ENCODE assay signal across 23 cellular contexts in the genomic region with DNA sequence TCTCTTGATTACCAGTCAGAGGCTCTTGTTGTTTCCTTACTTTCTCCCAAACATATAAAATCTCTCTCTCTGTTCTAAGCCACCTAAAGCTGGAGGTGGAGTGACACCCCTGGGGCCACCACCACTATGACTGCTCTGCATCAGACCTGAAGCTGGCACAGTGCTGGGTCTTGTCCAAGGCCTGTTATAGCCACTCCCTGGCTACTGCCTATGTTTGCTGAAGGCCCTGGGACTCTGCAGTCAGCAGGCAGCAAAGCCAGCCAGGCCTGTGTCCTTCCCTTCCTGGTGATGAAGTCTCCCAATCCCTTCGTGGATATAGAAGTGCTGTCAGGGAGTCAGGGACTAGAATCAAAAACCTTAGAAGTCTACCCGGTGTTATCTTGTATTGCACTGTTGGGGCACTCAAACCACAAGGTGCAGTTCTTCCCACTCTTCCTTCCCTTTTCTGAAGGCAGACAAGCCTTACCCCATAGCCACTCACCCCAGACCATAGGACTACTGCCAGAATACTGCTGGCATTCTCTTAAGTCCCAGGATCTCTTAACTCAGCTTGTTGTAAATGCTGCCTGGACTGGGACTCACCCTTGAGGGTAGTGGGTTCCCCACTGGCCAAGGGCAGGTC.
A peak's percentile ranks its signal among the peaks of the same experiment; 100 is the strongest.
DNase-seq lines count a peak whose midpoint lies in the region; ATAC-seq, FAIRE-seq and TF ChIP-seq lines count a peak whose summit lies in the region.
"Had no signal": no experiment of that assay in that cellular context is flagged by ENCODE, and none has a peak within 500 bp of the region (broad histone marks: within the 10 kb centered on the region; RNA-seq: fewer than 3 reads in every experiment).

No MANE protein-coding gene starts in this region.

- ATAC-seq in GM12878, result peak; percentile 37
- ATAC-seq: activated naive CD4-positive, alpha-beta T cell treated with anti-CD3 and anti-CD28 coated beads, Interleukin-2, amount 50 U/mL, for 72 hours; activated T-cell treated with anti-CD3 and anti-CD28 coated beads, Interleukin-2, amount 50 U/mL, for 72 hours had no signal

- H3K4me1 ChIP-seq in GM12878 (ENCODE audit: control insufficient read depth, insufficient read depth, low read length), result no peaks in the 10 kb centered on the region
- H3K4me1 ChIP-seq in neutrophil (ENCODE audit: control insufficient read depth in 1 of 2, insufficient read depth in 1 of 2, low read depth in 1 of 2, low read length in 1 of 2), result peaks cover 14 to 17% of the 10 kb centered on the region in 2 experiments
- H3K4me1 ChIP-seq in PC-9 (replicated peaks; ENCODE audit: insufficient read depth), result no peaks in the 10 kb centered on the region
- H3K4me1 ChIP-seq: colonic mucosa had no signal

- no peaks in the 10 kb centered on the region for H4K20me1 ChIP-seq in GM12878 (ENCODE audit: control insufficient read depth, insufficient read depth)
- H4K20me1 ChIP-seq in PC-9 (ENCODE audit: insufficient read depth), result no peaks in the 10 kb centered on the region

- H3K4me2 ChIP-seq in GM12878 (ENCODE audit: control insufficient read depth, insufficient read depth), result no peak overlapping the region
- no peak overlapping the region for H3K4me2 ChIP-seq in PC-9
- H3K4me2 ChIP-seq: hepatocyte had no signal

- H3K36me3 ChIP-seq in GM12878 (ENCODE audit: control insufficient read depth in 2 of 2, insufficient read depth in 2 of 2, low read length in 1 of 2) (no peaks in the 10 kb centered on the region), neutrophil (no peaks in the 10 kb centered on the region), PC-9 (ENCODE audit: low read depth) (no peaks in the 10 kb centered on the region)
- H3K36me3 ChIP-seq: colonic mucosa, uterus had no signal

- SMC1A ChIA-PET in GM12878 (lab: Charles Lee; ENCODE audit: uncharacterized antibody, unreplicated experiment), result no interaction called here

- H2AFZ ChIP-seq in GM12878 (ENCODE audit: control insufficient read depth, low read depth, low read length) (no peak overlapping the region), PC-9 (no peak overlapping the region)
- H2AFZ ChIP-seq: hepatocyte had no signal

- no peak for TF ChIP-seq CTCF in HL-60 (IDR thresholded peaks at IDR 0.05; ENCODE audit: insufficient read depth, low read length)
- no peak for TF ChIP-seq CTCF in GM12878 (IDR thresholded peaks at IDR 0.05 in 2 of 3, conservative IDR thresholded peaks at IDR 0.05 in 1 of 3; ENCODE audit: control insufficient read depth in 2 of 3, extremely low read depth in 1 of 3, insufficient read depth in 1 of 3, low read depth in 3 of 3, low read length in 3 of 3)
- TF ChIP-seq CTCF in neutrophil (IDR thresholded peaks at IDR 0.05), result no peak
- TF ChIP-seq CTCF in PC-9 (conservative IDR thresholded peaks at IDR 0.05), result no peak

- no peak for TF ChIP-seq RAD21 in GM12878 (IDR thresholded peaks at IDR 0.05; ENCODE audit: insufficient read depth, low read depth, low read length)

- WGBS in GM12878 (ENCODE audit: insufficient coverage, insufficient replicate concordance, low lambda C conversion rate, missing lambda C conversion rate), result 74% methylated on average over 2 of the region's 2 CpGs

- in situ Hi-C loops in GM12878 (cut with MboI), result no loop called here

- TF ChIP-seq POLR2A in GM12878 (IDR thresholded peaks at IDR 0.05; ENCODE audit: low read depth, low read length), result no peak

- H3K9me3 ChIP-seq in GM12878 (replicated peaks; ENCODE audit: control insufficient read depth, insufficient read depth, low read length) (peaks cover 2% of the 10 kb centered on the region; the same call in 1 of the 3 replicates), neutrophil (no peaks in the 10 kb centered on the region), PC-9 (ENCODE audit: insufficient read depth, low read depth) (no peaks in the 10 kb centered on the region)
- H3K9me3 ChIP-seq: colonic mucosa, uterus had no signal

- intact Hi-C loops in GM12878 (cut with micrococcal nuclease; ENCODE audit: unreplicated experiment), result no loop called here
- intact Hi-C loops in PC-9 (cut with micrococcal nuclease; ENCODE audit: unreplicated experiment), result no loop called here

- CTCF ChIA-PET in GM12878 (lab: Yijun Ruan, JAX), result no interaction called here
- CTCF ChIA-PET in PC-9 (lab: Charles Lee), result no interaction called here

- RAD21 ChIA-PET in GM12878 (lab: Charles Lee; ENCODE audit: unreplicated experiment), result no interaction called here

- H3F3A ChIP-seq in PC-9 (ENCODE audit: insufficient read depth, low read depth), result no peaks in the 10 kb centered on the region; the same call in 1 of the 2 replicates

- H3K27me3 ChIP-seq in HL-60 (ENCODE audit: insufficient read depth, poor library complexity, severe bottlenecking) (no peaks in the 10 kb centered on the region), GM12878 (replicated peaks in 1 of 2; ENCODE audit: control insufficient read depth in 2 of 2, insufficient read depth in 2 of 2, low read length in 1 of 2) (no peaks in the 10 kb centered on the region), neutrophil (no peaks in the 10 kb centered on the region), PC-9 (ENCODE audit: insufficient read depth, low read depth) (no peaks in the 10 kb centered on the region)
- H3K27me3 ChIP-seq: colonic mucosa, hepatocyte, uterus had no signal

- no TSS peak for BruUV-seq in GM12878 (replicated peaks; lab: Mats Ljungman, UMichigan)
- no TSS peak for BruUV-seq in PC-9 (replicated peaks; lab: Mats Ljungman, UMichigan)

- H3K27ac ChIP-seq in HL-60 (replicated peaks) (peak overlapping the region; percentile 7; the same call in 1 of the 2 replicates), GM12878 (ENCODE audit: control insufficient read depth, insufficient read depth) (no peak overlapping the region), neutrophil (peak overlapping the region; percentile 24), PC-9 (no peak overlapping the region)
- H3K27ac ChIP-seq: colonic mucosa, hepatocyte, uterus had no signal

- H3K9ac ChIP-seq in GM12878 (ENCODE audit: control insufficient read depth, insufficient read depth, low read length), result no peak overlapping the region

- POLR2A ChIA-PET in GM12878 (lab: Charles Lee), result no interaction called here
- POLR2A ChIA-PET in PC-9 (lab: Charles Lee; ENCODE audit: unreplicated experiment), result no interaction called here

- no peak for FAIRE-seq in GM12878 (lab: Jason Lieb, UNC)
- FAIRE-seq: endometrium had no signal

- no peaks in the 10 kb centered on the region for H3K79me2 ChIP-seq in GM12878 (ENCODE audit: control insufficient read depth, insufficient read depth, low read length)
- H3K79me2 ChIP-seq in PC-9 (ENCODE audit: low read depth), result no peaks in the 10 kb centered on the region

- no peak overlapping the region for H3K4me3 ChIP-seq in HL-60 (replicated peaks; ENCODE audit: insufficient read depth, low read length)
- H3K4me3 ChIP-seq in GM12878, result no peak overlapping the region
- H3K4me3 ChIP-seq in neutrophil (ENCODE audit: low read depth in 1 of 2, low read length in 1 of 2), result no peak overlapping the region
- no peak overlapping the region for H3K4me3 ChIP-seq in PC-9
- H3K4me3 ChIP-seq: colonic mucosa, hepatocyte, uterus had no signal

- DNase-seq in HL-60 (ENCODE audit: low read depth in 1 of 2, low spot score in 1 of 2) (peak; percentile 3 to 81), NOMO-1 treated with DMSO at 0.1 percent for 48 hours (lab: John Stamatoyannopoulos, UW; ENCODE audit: unreplicated experiment) (peak; percentile 59), GM12878 (ENCODE audit: low read depth, low spot score) (no peak), NCI-H446 treated with DMSO at 0.1 percent for 48 hours (lab: John Stamatoyannopoulos, UW) (no peak), middle frontal gyrus (ENCODE audit: extremely low spot score, low spot score) (no peak), PC-9 (no peak)
- no peak for DNase-seq in stimulated activated CD4-positive, alpha-beta T cell treated with anti-CD3 and anti-CD28 coated beads, Interleukin-2, amount 100 ng/mL, for 24 hours
- DNase-seq: activated CD4-positive, CD25-positive, alpha-beta regulatory T cell; activated T-cell treated with anti-CD3 and anti-CD28 coated beads, Interleukin-2, amount 50 U/mL, for 72 hours; CD4-positive, alpha-beta T cell; colonic mucosa; midbrain; NCI-H1417 treated with DMSO at 0.1 percent for 48 hours; NCI-H2171 treated with DMSO at 0.1 percent for 48 hours; NCI-H82; nucleus accumbens; right cardiac atrium; stimulated activated naive CD4-positive, alpha-beta T cell treated with Interleukin-2 at 50 U/mL for 16 hours; uterus had no signal

- H3K9me2 ChIP-seq in PC-9 (ENCODE audit: insufficient read depth), result no peaks in the 10 kb centered on the region

- no peak for TF ChIP-seq EP300 in GM12878 (IDR thresholded peaks at IDR 0.05; ENCODE audit: borderline replicate concordance in 1 of 2, control insufficient read depth in 1 of 2, low read depth in 2 of 2, low read length in 2 of 2)

TF ChIP-seq in GM12878, 131 proteins besides CTCF, POLR2A, EP300 and RAD21 (continues in another document):
- TF ChIP-seq TCF7 (IDR thresholded peaks at IDR 0.05; ENCODE audit: borderline replicate concordance), result no peak
- TF ChIP-seq, protein P1, sequence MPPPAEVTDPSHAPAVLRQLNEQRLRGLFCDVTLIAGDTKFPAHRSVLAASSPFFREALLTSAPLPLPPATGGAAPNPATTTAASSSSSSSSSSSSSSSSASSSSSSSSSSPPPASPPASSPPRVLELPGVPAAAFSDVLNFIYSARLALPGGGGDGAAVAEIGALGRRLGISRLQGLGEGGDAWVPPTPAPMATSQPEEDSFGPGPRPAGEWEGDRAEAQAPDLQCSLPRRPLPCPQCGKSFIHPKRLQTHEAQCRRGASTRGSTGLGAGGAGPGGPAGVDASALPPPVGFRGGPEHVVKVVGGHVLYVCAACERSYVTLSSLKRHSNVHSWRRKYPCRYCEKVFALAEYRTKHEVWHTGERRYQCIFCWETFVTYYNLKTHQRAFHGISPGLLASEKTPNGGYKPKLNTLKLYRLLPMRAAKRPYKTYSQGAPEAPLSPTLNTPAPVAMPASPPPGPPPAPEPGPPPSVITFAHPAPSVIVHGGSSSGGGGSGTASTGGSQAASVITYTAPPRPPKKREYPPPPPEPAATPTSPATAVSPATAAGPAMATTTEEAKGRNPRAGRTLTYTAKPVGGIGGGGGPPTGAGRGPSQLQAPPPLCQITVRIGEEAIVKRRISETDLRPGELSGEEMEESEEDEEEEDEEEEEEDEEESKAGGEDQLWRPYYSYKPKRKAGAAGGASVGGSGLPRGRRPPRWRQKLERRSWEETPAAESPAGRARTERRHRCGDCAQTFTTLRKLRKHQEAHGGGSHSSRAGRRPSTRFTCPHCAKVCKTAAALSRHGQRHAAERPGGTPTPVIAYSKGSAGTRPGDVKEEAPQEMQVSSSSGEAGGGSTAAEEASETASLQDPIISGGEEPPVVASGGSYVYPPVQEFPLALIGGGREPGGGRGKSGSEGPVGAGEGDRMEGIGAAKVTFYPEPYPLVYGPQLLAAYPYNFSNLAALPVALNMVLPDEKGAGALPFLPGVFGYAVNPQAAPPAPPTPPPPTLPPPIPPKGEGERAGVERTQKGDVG (CRISPR knock-in tag; IDR thresholded peaks at IDR 0.05), result no peak
- TF ChIP-seq ZNF274 (IDR thresholded peaks at IDR 0.05; ENCODE audit: insufficient read depth, insufficient read length), result no peak
- TF ChIP-seq SMC3 (IDR thresholded peaks at IDR 0.05; ENCODE audit: borderline replicate concordance, low read length), result no peak
- TF ChIP-seq SREBF1 (IDR thresholded peaks at IDR 0.05; ENCODE audit: low read length), result no peak

Comparison
In these comparisons a context has a peak if more than half of its experiments do, and no peak if none do; other contexts are left out.
1. DNase-seq: peak in HL-60 (2 of 2) and NOMO-1 treated with DMSO at 0.1 percent for 48 hours (single experiment); none in GM12878 (single experiment), NCI-H446 treated with DMSO at 0.1 percent for 48 hours (single experiment), middle frontal gyrus (single experiment), stimulated activated CD4-positive, alpha-beta T cell treated with anti-CD3 and anti-CD28 coated beads, Interleukin-2, amount 100 ng/mL, for 24 hours (0 of 2) and PC-9 (0 of 2).
2. H3K27ac ChIP-seq: peak in HL-60 (single experiment) and neutrophil (single experiment); none in GM12878 (single experiment) and PC-9 (single experiment).